In the genomic region with DNA sequence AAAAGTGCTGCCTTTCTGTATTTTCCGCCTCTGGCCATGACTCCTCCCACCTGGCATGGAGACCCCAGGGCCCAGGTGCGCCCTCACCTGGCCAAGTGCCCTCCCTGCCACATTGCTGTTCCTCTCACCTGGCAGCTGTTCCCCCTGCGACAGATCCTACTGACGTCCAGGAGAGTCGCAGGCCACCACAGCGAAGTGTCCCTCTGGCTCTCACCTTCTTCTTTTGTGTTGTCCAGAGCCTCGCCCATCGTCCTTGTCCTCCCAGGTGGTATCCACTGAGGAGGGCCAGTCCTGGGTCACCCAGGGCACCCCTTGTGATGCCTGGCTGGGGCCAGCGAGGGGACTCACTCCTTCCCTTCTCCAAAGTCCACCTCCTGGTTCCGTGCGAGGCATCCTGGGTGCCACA, we compare ENCODE assay signal across 10 cellular contexts. TPM values are rescaled to one million over a fixed set of nuclear protein-coding genes. Genes with fewer than 3 reads are reported as not detected.
DNase-seq lines count a peak whose midpoint lies in the region; ATAC-seq and TF ChIP-seq lines count a peak whose summit lies in the region.
"Had no signal": no experiment of that assay in that cellular context is flagged by ENCODE, and none has a peak within 500 bp of the region (broad histone marks: within the 10 kb centered on the region; RNA-seq: fewer than 3 reads in every experiment).

No MANE protein-coding gene starts in this region.

- H3K9me2 ChIP-seq in neural cell (ENCODE audit: insufficient read depth, low read length) = no peaks in the 10 kb centered on the region

- peak; percentile 2 for DNase-seq in BE2C
- DNase-seq in H7 = peak; percentile 99
- DNase-seq in SHP77 treated with DMSO at 0.1 percent for 48 hours (lab: John Stamatoyannopoulos, UW) = peak; percentile 28
- peak; percentile 74 to 97 for DNase-seq in T47D (ENCODE audit: low read depth in 1 of 2, low spot score in 1 of 2)
- DNase-seq in SKM-1 treated with dmso at 0.1 percent for 144 hours (lab: John Stamatoyannopoulos, UW; ENCODE audit: unreplicated experiment) = no peak

- H4K20me1 ChIP-seq in neural cell (ENCODE audit: insufficient read depth) = no peaks in the 10 kb centered on the region

- no peak overlapping the region for H2AFZ ChIP-seq in neural cell (ENCODE audit: low read depth, low read length)

- H3K4me2 ChIP-seq in neural cell (ENCODE audit: low read length) = no peak overlapping the region

- ATAC-seq in GM21737 (IDR thresholded peaks at IDR 0.05; ENCODE audit: unreplicated experiment) = no peak
- no peak for ATAC-seq in GM18519 (IDR thresholded peaks at IDR 0.05; ENCODE audit: low FRiP score, unreplicated experiment)

- H3K27ac ChIP-seq in neural cell (ENCODE audit: low read length) = no peak overlapping the region
- H3K27ac ChIP-seq: dorsolateral prefrontal cortex had no signal

- no peaks in the 10 kb centered on the region for H3K9me3 ChIP-seq in BE2C
- H3K9me3 ChIP-seq in neural cell (ENCODE audit: low read length) = no peaks in the 10 kb centered on the region
- H3K9me3 ChIP-seq: HAP-1 had no signal

- no peaks in the 10 kb centered on the region for H3K36me3 ChIP-seq in BE2C
- H3K36me3 ChIP-seq in H7 (replicated peaks; ENCODE audit: control insufficient read depth, insufficient read depth, low read length) = no peaks in the 10 kb centered on the region
- H3K36me3 ChIP-seq in neural cell (ENCODE audit: insufficient read depth, low read length) = no peaks in the 10 kb centered on the region
- H3K36me3 ChIP-seq: HAP-1 had no signal

- no peaks in the 10 kb centered on the region for H3K79me2 ChIP-seq in neural cell (replicated peaks; ENCODE audit: insufficient read depth, low read length)

- no peak overlapping the region for H3K9ac ChIP-seq in neural cell (ENCODE audit: low read length)

- peak; percentile 55 for TF ChIP-seq CTCF in BE2C (IDR thresholded peaks at IDR 0.05; ENCODE audit: low read depth, low read length)
- peak; percentile 27 for TF ChIP-seq CTCF in neural cell (IDR thresholded peaks at IDR 0.05; ENCODE audit: poor library complexity, severe bottlenecking)

- H3K4me1 ChIP-seq in BE2C = no peaks in the 10 kb centered on the region
- H3K4me1 ChIP-seq: HAP-1 had no signal

- no peak for TF ChIP-seq EP300 in neural cell (conservative IDR thresholded peaks at IDR 0.05; ENCODE audit: poor library complexity, severe bottlenecking)

- H3K27me3 ChIP-seq in BE2C (peaks cover 33% of the 10 kb centered on the region), H7 (ENCODE audit: control insufficient read depth, insufficient read depth, low read length) (peaks cover 30% of the 10 kb centered on the region), neural cell (ENCODE audit: insufficient read depth, low read depth, low read length) (peaks cover 33% of the 10 kb centered on the region)

- H3K4me3 ChIP-seq in BE2C (ENCODE audit: low read depth, low read length) (no peak overlapping the region), H7 (ENCODE audit: insufficient read depth, low read depth, low read length) (no peak overlapping the region), neural cell (ENCODE audit: low read length) (no peak overlapping the region)
- H3K4me3 ChIP-seq: HAP-1 had no signal

- no peaks in the 10 kb centered on the region for H3F3A ChIP-seq in neural cell (ENCODE audit: insufficient read depth, low read length, poor library complexity, severe bottlenecking)

- TF ChIP-seq RAD21 in neural cell (conservative IDR thresholded peaks at IDR 0.05) = no peak

- in situ Hi-C loops in T47D (cut with HindIII; ENCODE audit: low pct_unique_long_range_greater_than_20kb, low sequenced_read_pairs) = no loop called here

TF ChIP-seq in neural cell, 6 proteins besides CTCF, POLR2A, EP300 and RAD21:
- TF ChIP-seq SMC3 (conservative IDR thresholded peaks at IDR 0.05; ENCODE audit: poor library complexity) = no peak
- TF ChIP-seq, protein P1, sequence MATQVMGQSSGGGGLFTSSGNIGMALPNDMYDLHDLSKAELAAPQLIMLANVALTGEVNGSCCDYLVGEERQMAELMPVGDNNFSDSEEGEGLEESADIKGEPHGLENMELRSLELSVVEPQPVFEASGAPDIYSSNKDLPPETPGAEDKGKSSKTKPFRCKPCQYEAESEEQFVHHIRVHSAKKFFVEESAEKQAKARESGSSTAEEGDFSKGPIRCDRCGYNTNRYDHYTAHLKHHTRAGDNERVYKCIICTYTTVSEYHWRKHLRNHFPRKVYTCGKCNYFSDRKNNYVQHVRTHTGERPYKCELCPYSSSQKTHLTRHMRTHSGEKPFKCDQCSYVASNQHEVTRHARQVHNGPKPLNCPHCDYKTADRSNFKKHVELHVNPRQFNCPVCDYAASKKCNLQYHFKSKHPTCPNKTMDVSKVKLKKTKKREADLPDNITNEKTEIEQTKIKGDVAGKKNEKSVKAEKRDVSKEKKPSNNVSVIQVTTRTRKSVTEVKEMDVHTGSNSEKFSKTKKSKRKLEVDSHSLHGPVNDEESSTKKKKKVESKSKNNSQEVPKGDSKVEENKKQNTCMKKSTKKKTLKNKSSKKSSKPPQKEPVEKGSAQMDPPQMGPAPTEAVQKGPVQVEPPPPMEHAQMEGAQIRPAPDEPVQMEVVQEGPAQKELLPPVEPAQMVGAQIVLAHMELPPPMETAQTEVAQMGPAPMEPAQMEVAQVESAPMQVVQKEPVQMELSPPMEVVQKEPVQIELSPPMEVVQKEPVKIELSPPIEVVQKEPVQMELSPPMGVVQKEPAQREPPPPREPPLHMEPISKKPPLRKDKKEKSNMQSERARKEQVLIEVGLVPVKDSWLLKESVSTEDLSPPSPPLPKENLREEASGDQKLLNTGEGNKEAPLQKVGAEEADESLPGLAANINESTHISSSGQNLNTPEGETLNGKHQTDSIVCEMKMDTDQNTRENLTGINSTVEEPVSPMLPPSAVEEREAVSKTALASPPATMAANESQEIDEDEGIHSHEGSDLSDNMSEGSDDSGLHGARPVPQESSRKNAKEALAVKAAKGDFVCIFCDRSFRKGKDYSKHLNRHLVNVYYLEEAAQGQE (IDR thresholded peaks at IDR 0.05; ENCODE audit: borderline replicate concordance) = no peak
- no peak for TF ChIP-seq POLR2AphosphoS5 (IDR thresholded peaks at IDR 0.05)
- no peak for TF ChIP-seq EZH2 (IDR thresholded peaks at IDR 0.05; ENCODE audit: borderline replicate concordance, insufficient read depth, low read length, poor library complexity, severe bottlenecking)
- no peak for TF ChIP-seq MXI1 (conservative IDR thresholded peaks at IDR 0.05; ENCODE audit: poor library complexity, severe bottlenecking)
- no peak for TF ChIP-seq TAF1 (IDR thresholded peaks at IDR 0.05; ENCODE audit: low read depth)

RNA-seq across cellular contexts. Expression of a gene that starts 2.6 kb away (rescaled TPM):
- polyA plus RNA-seq in BE2C (2012; ENCODE audit: insufficient read depth, insufficient read length, low read depth) = 2.1 TPM
- 4.9 and 5.7 TPM in 2 replicates for total RNA-seq in H7 (2014; rRNA removed; shearing (Covaris generic))
- 7.2 and 14.2 TPM in 2 replicates for polyA plus RNA-seq in neural cell
- 3.4 and 4.2 TPM in 2 replicates for polyA minus RNA-seq in neural cell
